In the genomic region with DNA sequence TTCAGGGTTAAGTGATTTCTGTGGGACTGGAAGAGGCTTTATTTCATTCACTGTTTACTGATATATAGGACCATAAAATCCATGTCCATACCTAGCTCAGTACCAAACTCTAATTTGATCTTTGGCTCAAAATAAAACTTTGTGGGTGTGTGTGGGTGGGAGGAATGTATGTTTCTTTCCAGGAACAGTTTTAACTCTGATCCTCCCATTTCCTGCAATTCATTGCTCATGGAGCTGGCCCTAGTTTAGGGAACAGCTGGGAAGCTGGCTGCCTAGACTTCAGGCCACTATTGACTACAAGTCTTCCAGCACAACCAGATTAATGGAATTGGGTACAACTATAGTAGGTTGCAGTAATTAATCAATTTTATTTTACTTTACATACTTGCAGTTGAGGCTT, we compare ENCODE assay signal across 26 cellular contexts.
"Had no signal": no experiment of that assay in that cellular context is flagged by ENCODE, and none has a peak within 500 bp of the region (broad histone marks: within the 10 kb centered on the region; RNA-seq: fewer than 3 reads in every experiment).

No MANE protein-coding gene starts in this region.

- H3K4me1 ChIP-seq: gastroesophageal sphincter, lower lobe of right lung, neural progenitor cell, suprapubic skin, thyroid gland had no signal

- H3K4me3 ChIP-seq: dorsolateral prefrontal cortex, gastroesophageal sphincter, hepatocyte, lower lobe of right lung, neural progenitor cell, ovary, suprapubic skin, thyroid gland had no signal

- H3K79me2 ChIP-seq: hepatocyte had no signal

- H3K9me3 ChIP-seq: ovary, thyroid gland had no signal

- H3K27me3 ChIP-seq: dorsolateral prefrontal cortex, gastroesophageal sphincter, hepatocyte, neural progenitor cell, ovary, suprapubic skin, thyroid gland had no signal

- H3K27me3 Mint-ChIP-seq: memory B cell, type B pancreatic cell had no signal

- H3K36me3 Mint-ChIP-seq: memory B cell; mesothelial cell of epicardium; neural progenitor cell; stimulated activated effector memory CD8-positive, alpha-beta T cell treated with anti-CD3 and anti-CD28 coated beads, Interleukin-12 subunit alpha, Interleukin-12 subunit beta, amount 100 ng/mL, for 72 hours; type B pancreatic cell had no signal

- H3K4me3 Mint-ChIP-seq: memory B cell; mesothelial cell of epicardium; natural killer cell; neural progenitor cell; stimulated activated effector memory CD8-positive, alpha-beta T cell treated with anti-CD3 and anti-CD28 coated beads, Interleukin-12 subunit alpha, Interleukin-12 subunit beta, amount 100 ng/mL, for 72 hours; type B pancreatic cell had no signal

- H3K27ac ChIP-seq: dorsolateral prefrontal cortex, gastroesophageal sphincter, hepatocyte, lower lobe of right lung, neural progenitor cell, ovary, suprapubic skin, thyroid gland had no signal

- FAIRE-seq: islet of Langerhans, small intestine, urothelium cell line had no signal

- H3K36me3 ChIP-seq: gastroesophageal sphincter, lower lobe of right lung, neural progenitor cell, ovary, suprapubic skin, thyroid gland had no signal

- H3K9ac ChIP-seq: neural progenitor cell had no signal

- H3K27ac Mint-ChIP-seq: memory B cell; mesothelial cell of epicardium; natural killer cell; neural progenitor cell; stimulated activated effector memory CD8-positive, alpha-beta T cell treated with anti-CD3 and anti-CD28 coated beads, Interleukin-12 subunit alpha, Interleukin-12 subunit beta, amount 100 ng/mL, for 72 hours; type B pancreatic cell had no signal

- ATAC-seq: gastroesophageal sphincter; left lobe of liver; lower lobe of right lung; natural killer cell; stimulated activated effector memory CD8-positive, alpha-beta T cell treated with anti-CD3 and anti-CD28 coated beads, Interleukin-12 subunit alpha, Interleukin-12 subunit beta, amount 100 ng/mL, for 72 hours; stimulated activated naive CD8-positive, alpha-beta T cell treated with anti-CD3 and anti-CD28 coated beads, Interleukin-15, Interleukin-2, amounts not matched to agents 100 U/mL and 50 U/mL, for 24 hours had no signal

- DNase-seq: cortex of kidney; dorsolateral prefrontal cortex; effector CD8-positive, alpha-beta T cell; glutamatergic neuron; kidney glomerular epithelial cell; lower lobe of right lung; natural killer cell; nucleus accumbens; ovary; right cardiac atrium; small intestine; stimulated activated CD4-positive, alpha-beta T cell treated with anti-CD3 and anti-CD28 coated beads, Interleukin-2, amount 100 ng/mL, for 48 hours; stimulated activated CD8-positive, alpha-beta memory T cell treated with anti-CD3 and anti-CD28 coated beads, Interleukin-4, amount 100 ng/mL, for 48 hours; stimulated activated naive CD8-positive, alpha-beta T cell treated with anti-CD3 and anti-CD28 coated beads, Interleukin-15, Interleukin-2, amounts not matched to agents 100 U/mL and 50 U/mL, for 24 hours; thyroid gland had no signal

- H3K4me2 ChIP-seq: hepatocyte, neural progenitor cell had no signal

- H3K4me1 Mint-ChIP-seq: memory B cell; natural killer cell; neural progenitor cell; stimulated activated effector memory CD8-positive, alpha-beta T cell treated with anti-CD3 and anti-CD28 coated beads, Interleukin-12 subunit alpha, Interleukin-12 subunit beta, amount 100 ng/mL, for 72 hours had no signal

- H2AFZ ChIP-seq: hepatocyte, neural progenitor cell had no signal
